ENCODE assay signal across 4 cellular contexts in the genomic region with DNA sequence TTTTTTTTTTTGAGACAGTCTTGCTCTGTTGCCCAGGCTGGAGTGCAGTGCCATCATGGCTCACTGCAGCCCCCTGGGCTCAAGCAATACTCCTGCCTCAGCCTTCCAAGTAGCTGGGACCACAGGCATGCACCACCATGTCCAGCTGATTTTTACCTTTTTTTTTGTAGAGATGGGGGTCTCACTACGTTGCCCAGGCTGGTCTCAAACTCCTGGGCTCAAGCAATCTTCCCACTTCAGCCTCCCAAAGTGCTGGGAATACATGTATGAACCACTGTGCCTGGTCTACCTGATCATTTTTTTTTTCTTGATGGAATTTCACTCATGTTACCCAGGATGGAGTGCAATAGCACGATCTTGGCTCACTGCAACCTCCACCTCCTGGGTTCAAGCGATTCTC. TPM values are rescaled to one million over a fixed set of nuclear protein-coding genes. Genes with fewer than 3 reads are reported as not detected.
"Had no signal": no experiment of that assay in that cellular context is flagged by ENCODE, and none has a peak within 500 bp of the region (broad histone marks: within the 10 kb centered on the region; RNA-seq: fewer than 3 reads in every experiment).

No MANE protein-coding gene starts in this region.

RNA-seq across cellular contexts. Expression of gene GJD3, which starts 22.0 kb away (rescaled TPM):
- total RNA-seq: H9, HT1080, IMR-90 had no signal
- polyA plus RNA-seq: GM23338 had no signal
